In the genomic region with DNA sequence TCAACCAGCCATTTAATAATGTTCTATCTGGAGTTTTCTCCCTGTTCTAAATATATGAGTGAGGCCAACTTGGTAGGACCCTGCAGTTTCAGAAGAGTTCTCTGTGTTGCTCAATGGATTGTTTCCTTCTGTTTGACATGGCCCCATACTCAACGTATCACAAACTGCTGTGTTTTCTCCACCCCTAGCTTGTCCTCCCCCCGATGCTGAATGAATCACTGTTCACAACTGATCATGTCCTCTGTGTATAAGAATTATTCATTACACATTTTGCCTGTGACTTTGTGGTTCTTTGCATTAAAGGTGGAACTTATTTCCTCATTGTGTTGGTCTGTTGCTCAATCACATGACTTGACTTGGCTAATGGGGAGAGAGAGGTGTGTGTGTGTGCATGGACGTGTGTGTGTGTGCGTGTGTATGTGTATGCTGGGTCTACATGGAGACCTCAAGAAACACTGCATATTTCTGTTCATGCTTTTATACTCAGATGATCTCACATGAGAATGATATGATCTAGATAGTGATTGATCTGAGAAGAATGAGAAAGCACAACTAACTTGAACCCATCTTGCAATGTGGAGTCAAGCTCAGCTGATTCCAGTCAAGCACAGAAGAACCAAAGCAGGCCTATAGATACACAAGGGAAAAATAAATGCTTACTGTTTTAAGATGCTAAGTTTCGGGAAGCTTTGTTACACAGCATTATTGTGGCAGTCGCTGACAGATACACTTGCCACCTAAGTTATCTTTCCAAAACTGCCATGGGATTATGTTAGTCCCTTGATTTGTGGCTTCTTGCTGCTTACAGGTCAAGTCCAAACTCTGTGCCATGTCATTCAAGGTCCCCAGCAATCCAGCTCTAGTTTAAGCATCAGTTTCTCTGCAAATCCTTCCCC, we compare ENCODE assay signal across 14 cellular contexts.
A peak's percentile ranks its signal among the peaks of the same experiment; 100 is the strongest.
DNase-seq lines count a peak whose midpoint lies in the region; ATAC-seq and TF ChIP-seq lines count a peak whose summit lies in the region.
"Had no signal": no experiment of that assay in that cellular context is flagged by ENCODE, and none has a peak within 500 bp of the region (broad histone marks: within the 10 kb centered on the region; RNA-seq: fewer than 3 reads in every experiment).

No MANE protein-coding gene starts in this region.

- no peaks in the 10 kb centered on the region for H3K9me3 ChIP-seq in SK-N-SH
- H3K9me3 ChIP-seq in psoas muscle: no peaks in the 10 kb centered on the region
- H3K9me3 ChIP-seq: upper lobe of right lung had no signal

- H3K4me2 ChIP-seq in SK-N-SH: peak overlapping the region; percentile 54

- H3K4me3 ChIP-seq in ACC112 (ENCODE audit: low read depth, low read length) (no peak overlapping the region), SK-N-SH (ENCODE audit: low read depth in 2 of 2, low read length in 1 of 2) (no peak overlapping the region; a peak in 1 of 4 replicates), fibroblast of mammary gland (ENCODE audit: control insufficient read depth, low read depth, low read length) (no peak overlapping the region), psoas muscle (no peak overlapping the region)
- H3K4me3 ChIP-seq: cardiac muscle cell, upper lobe of right lung had no signal

- H3K36me3 Mint-ChIP-seq in stimulated activated memory B cell treated with anti-CD40 and anti-IgM and Interleukin-4, amounts not matched to agents 10 μg/mL and 1 μg/mL and 100 μg/mL, for 72 hours: no peaks in the 10 kb centered on the region
- H3K36me3 Mint-ChIP-seq: activated naive CD4-positive, alpha-beta T cell treated with anti-CD3 and anti-CD28 coated beads, Interleukin-2, amount 50 U/mL, for 24 hours had no signal

- no peaks in the 10 kb centered on the region for H3K27me3 Mint-ChIP-seq in stimulated activated memory B cell treated with anti-CD40 and anti-IgM and Interleukin-4, amounts not matched to agents 10 μg/mL and 1 μg/mL and 100 μg/mL, for 72 hours

- no peak overlapping the region for H3K27ac Mint-ChIP-seq in stimulated activated memory B cell treated with anti-CD40 and anti-IgM and Interleukin-4, amounts not matched to agents 10 μg/mL and 1 μg/mL and 100 μg/mL, for 72 hours
- H3K27ac Mint-ChIP-seq: activated naive CD4-positive, alpha-beta T cell treated with anti-CD3 and anti-CD28 coated beads, Interleukin-2, amount 50 U/mL, for 24 hours had no signal

- TF ChIP-seq RAD21 in SK-N-SH (IDR thresholded peaks at IDR 0.05; ENCODE audit: low read length): no peak

- TF ChIP-seq EP300 in SK-N-SH (IDR thresholded peaks at IDR 0.05; ENCODE audit: borderline replicate concordance in 1 of 2, low read depth in 1 of 2, low read length in 1 of 2): no peak

- no peaks in the 10 kb centered on the region for H3K9me2 ChIP-seq in SK-N-SH

- DNase-seq in SK-N-SH: no peak
- DNase-seq in fibroblast of mammary gland (ENCODE audit: low read depth): peak; percentile 97
- DNase-seq in psoas muscle: no peak
- DNase-seq in T-helper 2 cell: no peak
- no peak for DNase-seq in NCI-H2107 (lab: John Stamatoyannopoulos, UW)
- DNase-seq: Kasumi-1, NCI-H1436, OCI-M1, upper lobe of right lung had no signal

- peak overlapping the region; percentile 22; the same call in 1 of the 2 replicates for H3K9ac ChIP-seq in SK-N-SH

- H3K4me1 ChIP-seq in ACC112 (ENCODE audit: control insufficient read depth, insufficient read depth, low read length, unreplicated experiment) (peaks cover 12% of the 10 kb centered on the region), SK-N-SH (ENCODE audit: control insufficient read depth in 1 of 2, insufficient read depth in 2 of 2, low read depth in 1 of 2, low read length in 1 of 2) (peaks cover 4 to 19% of the 10 kb centered on the region in 2 experiments; a peak in 2 of 4 replicates), psoas muscle (peaks cover 7% of the 10 kb centered on the region)
- H3K4me1 ChIP-seq: upper lobe of right lung had no signal

- peak in 3 of 4 donors; percentile 25 to 60 (median 39) for ATAC-seq in psoas muscle
- ATAC-seq in HG02571 (IDR thresholded peaks at IDR 0.05; ENCODE audit: unreplicated experiment): no peak
- no peak for ATAC-seq in stimulated activated memory B cell treated with anti-CD40 and anti-IgM and Interleukin-4, amounts not matched to agents 10 μg/mL and 1 μg/mL and 100 μg/mL, for 72 hours
- ATAC-seq: upper lobe of right lung had no signal

- CTCF ChIA-PET in SK-N-SH (lab: Yijun Ruan, JAX): interaction anchor here (1.1 kb wide), 1 partner anchor 663 kb away, joined by 3 read pairs; no protein-coding TSS in a partner anchor

- no peaks in the 10 kb centered on the region for H3K36me3 ChIP-seq in ACC112 (ENCODE audit: insufficient read depth, low read length)
- H3K36me3 ChIP-seq in SK-N-SH (replicated peaks in 1 of 2; ENCODE audit: control insufficient read depth in 1 of 2, insufficient read depth in 2 of 2, low read length in 1 of 2): no peaks in the 10 kb centered on the region
- no peaks in the 10 kb centered on the region for H3K36me3 ChIP-seq in psoas muscle (ENCODE audit: insufficient read depth in 1 of 2, low read depth in 1 of 2)
- H3K36me3 ChIP-seq: cardiac muscle cell, upper lobe of right lung had no signal

- no peaks in the 10 kb centered on the region for H3K4me1 Mint-ChIP-seq in stimulated activated memory B cell treated with anti-CD40 and anti-IgM and Interleukin-4, amounts not matched to agents 10 μg/mL and 1 μg/mL and 100 μg/mL, for 72 hours
- H3K4me1 Mint-ChIP-seq: activated naive CD4-positive, alpha-beta T cell treated with anti-CD3 and anti-CD28 coated beads, Interleukin-2, amount 50 U/mL, for 24 hours had no signal

- POLR2A ChIA-PET in SK-N-SH (lab: Yijun Ruan, JAX): no interaction called here

- 84% methylated on average over 6 of the region's 6 CpGs for WGBS in SK-N-SH (ENCODE audit: low lambda C conversion rate)
- WGBS in psoas muscle, 3 donors: 79 to 86% (median 80%) methylated on average over 6 of the region's 6 CpGs

- no peak overlapping the region for H3K4me3 Mint-ChIP-seq in stimulated activated memory B cell treated with anti-CD40 and anti-IgM and Interleukin-4, amounts not matched to agents 10 μg/mL and 1 μg/mL and 100 μg/mL, for 72 hours
- H3K4me3 Mint-ChIP-seq: activated naive CD4-positive, alpha-beta T cell treated with anti-CD3 and anti-CD28 coated beads, Interleukin-2, amount 50 U/mL, for 24 hours had no signal

- H3K27ac ChIP-seq in ACC112 (ENCODE audit: low read depth, low read length): peak overlapping the region; percentile 57
- H3K27ac ChIP-seq in SK-N-SH (ENCODE audit: low read depth in 2 of 2, low read length in 1 of 2): peak overlapping the region; percentile 40 to 85; a peak in 3 of 4 replicates
- H3K27ac ChIP-seq in psoas muscle: no peak overlapping the region
- H3K27ac ChIP-seq: cardiac muscle cell, upper lobe of right lung had no signal

- TF ChIP-seq CTCF in SK-N-SH (IDR thresholded peaks at IDR 0.05): no peak
- no peak for TF ChIP-seq CTCF in fibroblast of mammary gland (conservative IDR thresholded peaks at IDR 0.05; ENCODE audit: control insufficient read depth, insufficient read depth, low read depth, low read length)
- TF ChIP-seq CTCF in psoas muscle (IDR thresholded peaks at IDR 0.05): no peak

- H3K79me2 ChIP-seq in ACC112 (ENCODE audit: control insufficient read depth, insufficient read depth, low read length, unreplicated experiment) (no peaks in the 10 kb centered on the region), SK-N-SH (ENCODE audit: insufficient read depth) (no peaks in the 10 kb centered on the region)

- intact Hi-C loops in psoas muscle (cut with DNase I): no loop called here

- no peaks in the 10 kb centered on the region for H4K20me1 ChIP-seq in SK-N-SH (ENCODE audit: insufficient read depth)

- peaks cover 27% of the 10 kb centered on the region for H3F3A ChIP-seq in SK-N-SH (replicated peaks; ENCODE audit: insufficient read depth)

- H3K27me3 ChIP-seq in ACC112 (ENCODE audit: insufficient read depth, low read length) (no peaks in the 10 kb centered on the region), SK-N-SH (ENCODE audit: insufficient read depth) (no peaks in the 10 kb centered on the region), psoas muscle (ENCODE audit: insufficient read depth in 3 of 3, low read length in 2 of 3) (no peaks in the 10 kb centered on the region)
- H3K27me3 ChIP-seq: cardiac muscle cell, upper lobe of right lung had no signal

- peaks cover 4% of the 10 kb centered on the region for H3K9me3 Mint-ChIP-seq in stimulated activated memory B cell treated with anti-CD40 and anti-IgM and Interleukin-4, amounts not matched to agents 10 μg/mL and 1 μg/mL and 100 μg/mL, for 72 hours
- H3K9me3 Mint-ChIP-seq: activated naive CD4-positive, alpha-beta T cell treated with anti-CD3 and anti-CD28 coated beads, Interleukin-2, amount 50 U/mL, for 24 hours had no signal

- no peak overlapping the region for H2AFZ ChIP-seq in ACC112 (ENCODE audit: low read length, unreplicated experiment)
- peak overlapping the region; percentile 12; the same call in 1 of the 2 replicates for H2AFZ ChIP-seq in SK-N-SH (ENCODE audit: low read depth)

TF ChIP-seq in SK-N-SH, 30 proteins besides CTCF, POLR2A, EP300 and RAD21:
- no peak for TF ChIP-seq GABPA (IDR thresholded peaks at IDR 0.05; ENCODE audit: low read depth)
- TF ChIP-seq POLR2AphosphoS5 (IDR thresholded peaks at IDR 0.05; ENCODE audit: low read depth, low read length): no peak
- no peak for TF ChIP-seq CHD2 (IDR thresholded peaks at IDR 0.05; ENCODE audit: low read length, partially characterized antibody)
- no peak for TF ChIP-seq YY1 (IDR thresholded peaks at IDR 0.05; ENCODE audit: low read depth)
- TF ChIP-seq NRF1 (IDR thresholded peaks at IDR 0.05; ENCODE audit: low read depth, low read length): no peak
- TF ChIP-seq JUND (IDR thresholded peaks at IDR 0.05): no peak
- peak; percentile 28; the same call in 1 of the 2 replicates for TF ChIP-seq FOSL2 (IDR thresholded peaks at IDR 0.05; ENCODE audit: borderline replicate concordance, low read depth)
- no peak for TF ChIP-seq MEF2A (IDR thresholded peaks at IDR 0.05; ENCODE audit: borderline replicate concordance, low read depth)

Comparison
In these comparisons a context has a peak if more than half of its experiments do, and no peak if none do; other contexts are left out.
1. ATAC-seq: peak in psoas muscle (3 of 4); none in HG02571 (single experiment) and stimulated activated memory B cell treated with anti-CD40 and anti-IgM and Interleukin-4, amounts not matched to agents 10 μg/mL and 1 μg/mL and 100 μg/mL, for 72 hours (single experiment).